In genomic region chr1:15276691-15277090, GRCh38 we compare ENCODE assay signal across 32 cellular contexts. TPM values are rescaled to one million over a fixed set of nuclear protein-coding genes. Genes with fewer than 3 reads are reported as not detected.
"Had no signal": no experiment of that assay in that cellular context is flagged by ENCODE, and none has a peak within 500 bp of the region (broad histone marks: within the 10 kb centered on the region; RNA-seq: fewer than 3 reads in every experiment).

No MANE protein-coding gene starts in this region.

- H3K4me3 ChIP-seq: coronary artery, esophagus muscularis mucosa, gastrocnemius medialis had no signal

- H3K4me3 Mint-ChIP-seq: activated CD4-positive, alpha-beta memory T cell treated with anti-CD3 and anti-CD28 coated beads for 36 hours; activated CD4-positive, alpha-beta T cell treated with anti-CD3 and anti-CD28 coated beads for 36 hours; activated CD4-positive, alpha-beta T cell treated with anti-CD3 and anti-CD28 coated beads, Interleukin-2, amount 10 ng/mL, durations not matched to agents 24 days and 14 days; activated CD8-positive, alpha-beta memory T cell treated with anti-CD3 and anti-CD28 coated beads, Interleukin-2, amount 10 ng/mL, durations not matched to agents 7 days and 5 days; activated CD8-positive, alpha-beta T cell treated with anti-CD3 and anti-CD28 coated beads, Interleukin-2, amount 10 ng/mL, durations not matched to agents 7 days and 5 days; activated naive CD8-positive, alpha-beta T cell; activated T-cell treated with anti-CD3 and anti-CD28 coated beads, Interleukin-2, amount 50 U/mL, for 24 hours; activated T-cell treated with anti-CD3 and anti-CD28 coated beads, Interleukin-2, amount 50 U/mL, for 72 hours; central memory CD8-positive, alpha-beta T cell; effector memory CD8-positive, alpha-beta T cell had no signal

- H3K4me1 ChIP-seq: foreskin keratinocyte, gastrocnemius medialis had no signal

- FAIRE-seq: astrocyte had no signal

- H3K27me3 ChIP-seq: brain microvascular endothelial cell, esophagus muscularis mucosa, foreskin keratinocyte had no signal

- H3K4me1 Mint-ChIP-seq: central memory CD8-positive, alpha-beta T cell had no signal

- H3K9me3 Mint-ChIP-seq: activated CD4-positive, alpha-beta memory T cell treated with anti-CD3 and anti-CD28 coated beads for 36 hours; activated CD4-positive, alpha-beta T cell treated with anti-CD3 and anti-CD28 coated beads, Interleukin-2, amount 10 ng/mL, durations not matched to agents 24 days and 14 days; activated T-cell treated with anti-CD3 and anti-CD28 coated beads, Interleukin-2, amount 50 U/mL, for 24 hours; activated T-cell treated with anti-CD3 and anti-CD28 coated beads, Interleukin-2, amount 50 U/mL, for 72 hours; central memory CD8-positive, alpha-beta T cell; effector memory CD8-positive, alpha-beta T cell had no signal

- H3K36me3 ChIP-seq: brain microvascular endothelial cell, esophagus muscularis mucosa, gastrocnemius medialis had no signal

- DNase-seq: activated CD4-positive, alpha-beta memory T cell treated with anti-CD3 and anti-CD28 coated beads for 36 hours; activated CD4-positive, alpha-beta T cell treated with anti-CD3 and anti-CD28 coated beads for 36 hours; activated CD4-positive, alpha-beta T cell treated with anti-CD3 and anti-CD28 coated beads, Interleukin-2, amount 10 ng/mL, durations not matched to agents 24 days and 14 days; activated CD4-positive, CD25-positive, alpha-beta regulatory T cell; activated CD4-positive, CD25-positive, alpha-beta regulatory T cell treated with anti-CD3 and anti-CD28 coated beads, Interleukin-2, amount 50 U/mL, for 72 hours; activated CD8-positive, alpha-beta memory T cell treated with anti-CD3 and anti-CD28 coated beads, Interleukin-2, amount 10 ng/mL, durations not matched to agents 7 days and 5 days; activated CD8-positive, alpha-beta T cell treated with anti-CD3 and anti-CD28 coated beads, Interleukin-2, amount 10 ng/mL, durations not matched to agents 7 days and 5 days; activated effector memory CD4-positive, alpha-beta T cell treated with Interleukin-2 at 50 U/mL for 16 hours; activated gamma-delta T cell treated with Interleukin-2 at 50 U/mL for 16 hours; activated naive CD4-positive, alpha-beta T cell treated with anti-CD3 and anti-CD28 coated beads, Interleukin-2, amount 50 U/mL, for 16 hours; activated naive CD4-positive, alpha-beta T cell treated with Interleukin-2 at 50 U/mL for 16 hours; activated T-cell treated with anti-CD3 and anti-CD28 coated beads for 4 hours; activated T-cell treated with anti-CD3 and anti-CD28 coated beads, Interleukin-2, amount 50 U/mL, for 24 hours; activated T-cell treated with anti-CD3 and anti-CD28 coated beads, Interleukin-2, amount 50 U/mL, for 72 hours; amniotic stem cell; anterior cingulate cortex; brain microvascular endothelial cell; dermis blood vessel endothelial cell; effector CD4-positive, alpha-beta T cell; effector memory CD8-positive, alpha-beta T cell; erythroblast; foreskin keratinocyte; gastrocnemius medialis; glutamatergic neuron; T-helper 2 cell had no signal

- ATAC-seq: activated CD4-positive, alpha-beta T cell treated with anti-CD3 and anti-CD28 coated beads for 36 hours; activated CD8-positive, alpha-beta memory T cell treated with anti-CD3 and anti-CD28 coated beads, Interleukin-2, amount 10 ng/mL, durations not matched to agents 7 days and 5 days; activated CD8-positive, alpha-beta T cell treated with anti-CD3 and anti-CD28 coated beads, Interleukin-2, amount 10 ng/mL, durations not matched to agents 7 days and 5 days; activated T-cell treated with anti-CD3 and anti-CD28 coated beads, Interleukin-2, amount 50 U/mL, for 72 hours; effector memory CD8-positive, alpha-beta T cell; foreskin keratinocyte; gastrocnemius medialis had no signal

- H3K36me3 Mint-ChIP-seq: activated CD4-positive, alpha-beta memory T cell treated with anti-CD3 and anti-CD28 coated beads for 36 hours; activated CD8-positive, alpha-beta memory T cell treated with anti-CD3 and anti-CD28 coated beads, Interleukin-2, amount 10 ng/mL, durations not matched to agents 7 days and 5 days; activated naive CD8-positive, alpha-beta T cell had no signal

- H3K27ac ChIP-seq: brain microvascular endothelial cell, coronary artery, esophagus muscularis mucosa, foreskin keratinocyte, gastrocnemius medialis had no signal

- H3K9me3 ChIP-seq: esophagus muscularis mucosa, gastrocnemius medialis had no signal

- H3K27ac Mint-ChIP-seq: activated CD4-positive, alpha-beta memory T cell treated with anti-CD3 and anti-CD28 coated beads for 36 hours; activated CD4-positive, alpha-beta T cell treated with anti-CD3 and anti-CD28 coated beads for 36 hours; activated CD4-positive, alpha-beta T cell treated with anti-CD3 and anti-CD28 coated beads, Interleukin-2, amount 10 ng/mL, durations not matched to agents 24 days and 14 days; activated CD8-positive, alpha-beta memory T cell treated with anti-CD3 and anti-CD28 coated beads, Interleukin-2, amount 10 ng/mL, durations not matched to agents 7 days and 5 days; activated CD8-positive, alpha-beta T cell treated with anti-CD3 and anti-CD28 coated beads, Interleukin-2, amount 10 ng/mL, durations not matched to agents 7 days and 5 days; activated naive CD8-positive, alpha-beta T cell; activated T-cell treated with anti-CD3 and anti-CD28 coated beads, Interleukin-2, amount 50 U/mL, for 24 hours; activated T-cell treated with anti-CD3 and anti-CD28 coated beads, Interleukin-2, amount 50 U/mL, for 72 hours; effector memory CD8-positive, alpha-beta T cell had no signal

RNA-seq across cellular contexts. Expression of gene FHAD1, which starts 29.7 kb away (rescaled TPM):
- total RNA-seq: activated CD4-positive, alpha-beta memory T cell treated with anti-CD3 and anti-CD28 coated beads for 36 hours; activated CD4-positive, alpha-beta T cell treated with anti-CD3 and anti-CD28 coated beads, Interleukin-2, amount 10 ng/mL, durations not matched to agents 24 days and 14 days; activated CD8-positive, alpha-beta memory T cell treated with anti-CD3 and anti-CD28 coated beads, Interleukin-2, amount 10 ng/mL, durations not matched to agents 7 days and 5 days; bronchial epithelial cell; gastrocnemius medialis; T-helper 1 cell treated with Interleukin-12 subunit alpha and Interleukin-12 subunit beta and Interleukin-4 antibody, amounts not matched to agents 30 ng/mL and 1 ng/mL, for 36 hours had no signal
